ENCODE assay signal across 1 cellular context in genomic region chr7:133746847-133747246, GRCh38.
TF ChIP-seq lines count a peak whose summit lies in the region.

No MANE protein-coding gene starts in this region.

TF ChIP-seq in GM23338, 12 proteins besides CTCF, POLR2A, EP300 and RAD21 (continued from another document):
- TF ChIP-seq ZNF462 (CRISPR knock-in tag; IDR thresholded peaks at IDR 0.05), result no peak
- no peak for TF ChIP-seq POLR2AphosphoS5 (IDR thresholded peaks at IDR 0.05; ENCODE audit: low read depth)
- no peak for TF ChIP-seq CREB1 (CRISPR knock-in tag; IDR thresholded peaks at IDR 0.05; ENCODE audit: low read depth)
- no peak for TF ChIP-seq EZH2 (IDR thresholded peaks at IDR 0.05; ENCODE audit: low read depth, unreplicated experiment)
- TF ChIP-seq NANOG (IDR thresholded peaks at IDR 0.05; ENCODE audit: borderline replicate concordance), result no peak
- TF ChIP-seq, protein P1, sequence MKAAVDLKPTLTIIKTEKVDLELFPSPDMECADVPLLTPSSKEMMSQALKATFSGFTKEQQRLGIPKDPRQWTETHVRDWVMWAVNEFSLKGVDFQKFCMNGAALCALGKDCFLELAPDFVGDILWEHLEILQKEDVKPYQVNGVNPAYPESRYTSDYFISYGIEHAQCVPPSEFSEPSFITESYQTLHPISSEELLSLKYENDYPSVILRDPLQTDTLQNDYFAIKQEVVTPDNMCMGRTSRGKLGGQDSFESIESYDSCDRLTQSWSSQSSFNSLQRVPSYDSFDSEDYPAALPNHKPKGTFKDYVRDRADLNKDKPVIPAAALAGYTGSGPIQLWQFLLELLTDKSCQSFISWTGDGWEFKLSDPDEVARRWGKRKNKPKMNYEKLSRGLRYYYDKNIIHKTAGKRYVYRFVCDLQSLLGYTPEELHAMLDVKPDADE (IDR thresholded peaks at IDR 0.05), result no peak
